ENCODE assay signal across 1 cellular context in genomic region chr10:13352519-13352918, GRCh38.
A peak's percentile ranks its signal among the peaks of the same experiment; 100 is the strongest.
TF ChIP-seq lines count a peak whose summit lies in the region.

No MANE protein-coding gene starts in this region.

TF ChIP-seq in HepG2, 621 proteins besides CTCF, POLR2A, EP300 and RAD21 (continued from another document):
- TF ChIP-seq ZNF160 (CRISPR knock-in tag; IDR thresholded peaks at IDR 0.05) (0 out of 2 replicates have a peak, but pooled peaks have one; percentile 30), STAG1 (CRISPR knock-in tag; IDR thresholded peaks at IDR 0.05) (peak; percentile 83), BRCA1 (CRISPR knock-in tag; IDR thresholded peaks at IDR 0.05) (no peak), NR2F1 (CRISPR knock-in tag; IDR thresholded peaks at IDR 0.05) (peak; percentile 50 to 56; a peak in 3 of 4 replicates), BORCS8-MEF2B (CRISPR knock-in tag; IDR thresholded peaks at IDR 0.05) (0 out of 2 replicates have a peak, but pooled peaks have one; percentile 36), HHEX (CRISPR knock-in tag; IDR thresholded peaks at IDR 0.05) (no peak), SNRNP70 (IDR thresholded peaks at IDR 0.05; ENCODE audit: low read depth, low read length) (no peak), CSRNP2 (CRISPR knock-in tag; conservative IDR thresholded peaks at IDR 0.05; ENCODE audit: low read depth) (no peak), ZFAT (CRISPR knock-in tag; conservative IDR thresholded peaks at IDR 0.05) (no peak), ZNF747 (CRISPR knock-in tag; IDR thresholded peaks at IDR 0.05; ENCODE audit: borderline replicate concordance) (no peak), ZNF362 (CRISPR knock-in tag; IDR thresholded peaks at IDR 0.05; ENCODE audit: borderline replicate concordance) (no peak), HMGXB4 (CRISPR knock-in tag; IDR thresholded peaks at IDR 0.05; ENCODE audit: borderline replicate concordance in 1 of 2, low read depth in 1 of 2) (0 out of 4 replicates have a peak, but pooled peaks of 1 of the 2 experiments have one; percentile 21), ATF7 (IDR thresholded peaks at IDR 0.05) (no peak), ATF7 (CRISPR knock-in tag; IDR thresholded peaks at IDR 0.05) (no peak), PATZ1 (CRISPR knock-in tag; IDR thresholded peaks at IDR 0.05) (0 out of 2 replicates have a peak, but pooled peaks have one; percentile 17), CHD2 (IDR thresholded peaks at IDR 0.05; ENCODE audit: low read depth, low read length) (no peak), EHMT2 (IDR thresholded peaks at IDR 0.05; ENCODE audit: borderline replicate concordance, low read depth, low read length) (no peak)
TF ChIP-seq in HepG2: peak in this region for 8.
